ENCODE assay signal across 1 cellular context in the genomic region with DNA sequence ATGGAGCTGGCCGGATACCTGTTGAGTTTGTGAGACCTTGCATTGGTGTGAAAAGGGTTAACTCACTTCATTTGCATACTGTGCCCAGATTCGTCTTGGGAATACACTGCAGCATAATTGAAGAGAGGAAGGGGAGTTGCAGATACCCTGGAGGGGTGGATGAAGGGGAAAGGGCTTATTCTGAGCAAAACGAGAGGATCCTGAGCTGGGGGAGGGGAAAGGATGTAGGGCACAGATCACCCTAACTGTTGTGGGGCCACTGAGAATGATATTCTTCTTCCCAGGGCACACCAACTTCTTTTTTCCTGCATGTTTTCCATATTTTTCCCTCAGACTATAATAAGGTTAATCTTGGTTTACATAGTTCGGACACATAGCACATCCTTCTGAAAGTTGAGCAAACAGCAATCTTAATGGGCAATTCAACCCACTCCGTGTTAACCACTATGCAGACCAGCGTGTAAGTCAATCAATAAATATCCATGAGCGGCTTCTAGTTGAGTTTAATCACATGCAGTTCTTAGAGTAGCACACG.
A peak's percentile ranks its signal among the peaks of the same experiment; 100 is the strongest.
TF ChIP-seq lines count a peak whose summit lies in the region.

No MANE protein-coding gene starts in this region.

TF ChIP-seq in H1, 55 proteins besides CTCF, POLR2A, EP300 and RAD21:
- no peak for TF ChIP-seq JUN (IDR thresholded peaks at IDR 0.05; ENCODE audit: low read depth, low read length)
- no peak for TF ChIP-seq YY1 (IDR thresholded peaks at IDR 0.05; ENCODE audit: low read depth, low read length)
- TF ChIP-seq TBP (IDR thresholded peaks at IDR 0.05; ENCODE audit: low read depth, low read length): peak; percentile 97
- TF ChIP-seq SIRT6 (IDR thresholded peaks at IDR 0.05; ENCODE audit: low read length): no peak
- TF ChIP-seq, protein P1, sequence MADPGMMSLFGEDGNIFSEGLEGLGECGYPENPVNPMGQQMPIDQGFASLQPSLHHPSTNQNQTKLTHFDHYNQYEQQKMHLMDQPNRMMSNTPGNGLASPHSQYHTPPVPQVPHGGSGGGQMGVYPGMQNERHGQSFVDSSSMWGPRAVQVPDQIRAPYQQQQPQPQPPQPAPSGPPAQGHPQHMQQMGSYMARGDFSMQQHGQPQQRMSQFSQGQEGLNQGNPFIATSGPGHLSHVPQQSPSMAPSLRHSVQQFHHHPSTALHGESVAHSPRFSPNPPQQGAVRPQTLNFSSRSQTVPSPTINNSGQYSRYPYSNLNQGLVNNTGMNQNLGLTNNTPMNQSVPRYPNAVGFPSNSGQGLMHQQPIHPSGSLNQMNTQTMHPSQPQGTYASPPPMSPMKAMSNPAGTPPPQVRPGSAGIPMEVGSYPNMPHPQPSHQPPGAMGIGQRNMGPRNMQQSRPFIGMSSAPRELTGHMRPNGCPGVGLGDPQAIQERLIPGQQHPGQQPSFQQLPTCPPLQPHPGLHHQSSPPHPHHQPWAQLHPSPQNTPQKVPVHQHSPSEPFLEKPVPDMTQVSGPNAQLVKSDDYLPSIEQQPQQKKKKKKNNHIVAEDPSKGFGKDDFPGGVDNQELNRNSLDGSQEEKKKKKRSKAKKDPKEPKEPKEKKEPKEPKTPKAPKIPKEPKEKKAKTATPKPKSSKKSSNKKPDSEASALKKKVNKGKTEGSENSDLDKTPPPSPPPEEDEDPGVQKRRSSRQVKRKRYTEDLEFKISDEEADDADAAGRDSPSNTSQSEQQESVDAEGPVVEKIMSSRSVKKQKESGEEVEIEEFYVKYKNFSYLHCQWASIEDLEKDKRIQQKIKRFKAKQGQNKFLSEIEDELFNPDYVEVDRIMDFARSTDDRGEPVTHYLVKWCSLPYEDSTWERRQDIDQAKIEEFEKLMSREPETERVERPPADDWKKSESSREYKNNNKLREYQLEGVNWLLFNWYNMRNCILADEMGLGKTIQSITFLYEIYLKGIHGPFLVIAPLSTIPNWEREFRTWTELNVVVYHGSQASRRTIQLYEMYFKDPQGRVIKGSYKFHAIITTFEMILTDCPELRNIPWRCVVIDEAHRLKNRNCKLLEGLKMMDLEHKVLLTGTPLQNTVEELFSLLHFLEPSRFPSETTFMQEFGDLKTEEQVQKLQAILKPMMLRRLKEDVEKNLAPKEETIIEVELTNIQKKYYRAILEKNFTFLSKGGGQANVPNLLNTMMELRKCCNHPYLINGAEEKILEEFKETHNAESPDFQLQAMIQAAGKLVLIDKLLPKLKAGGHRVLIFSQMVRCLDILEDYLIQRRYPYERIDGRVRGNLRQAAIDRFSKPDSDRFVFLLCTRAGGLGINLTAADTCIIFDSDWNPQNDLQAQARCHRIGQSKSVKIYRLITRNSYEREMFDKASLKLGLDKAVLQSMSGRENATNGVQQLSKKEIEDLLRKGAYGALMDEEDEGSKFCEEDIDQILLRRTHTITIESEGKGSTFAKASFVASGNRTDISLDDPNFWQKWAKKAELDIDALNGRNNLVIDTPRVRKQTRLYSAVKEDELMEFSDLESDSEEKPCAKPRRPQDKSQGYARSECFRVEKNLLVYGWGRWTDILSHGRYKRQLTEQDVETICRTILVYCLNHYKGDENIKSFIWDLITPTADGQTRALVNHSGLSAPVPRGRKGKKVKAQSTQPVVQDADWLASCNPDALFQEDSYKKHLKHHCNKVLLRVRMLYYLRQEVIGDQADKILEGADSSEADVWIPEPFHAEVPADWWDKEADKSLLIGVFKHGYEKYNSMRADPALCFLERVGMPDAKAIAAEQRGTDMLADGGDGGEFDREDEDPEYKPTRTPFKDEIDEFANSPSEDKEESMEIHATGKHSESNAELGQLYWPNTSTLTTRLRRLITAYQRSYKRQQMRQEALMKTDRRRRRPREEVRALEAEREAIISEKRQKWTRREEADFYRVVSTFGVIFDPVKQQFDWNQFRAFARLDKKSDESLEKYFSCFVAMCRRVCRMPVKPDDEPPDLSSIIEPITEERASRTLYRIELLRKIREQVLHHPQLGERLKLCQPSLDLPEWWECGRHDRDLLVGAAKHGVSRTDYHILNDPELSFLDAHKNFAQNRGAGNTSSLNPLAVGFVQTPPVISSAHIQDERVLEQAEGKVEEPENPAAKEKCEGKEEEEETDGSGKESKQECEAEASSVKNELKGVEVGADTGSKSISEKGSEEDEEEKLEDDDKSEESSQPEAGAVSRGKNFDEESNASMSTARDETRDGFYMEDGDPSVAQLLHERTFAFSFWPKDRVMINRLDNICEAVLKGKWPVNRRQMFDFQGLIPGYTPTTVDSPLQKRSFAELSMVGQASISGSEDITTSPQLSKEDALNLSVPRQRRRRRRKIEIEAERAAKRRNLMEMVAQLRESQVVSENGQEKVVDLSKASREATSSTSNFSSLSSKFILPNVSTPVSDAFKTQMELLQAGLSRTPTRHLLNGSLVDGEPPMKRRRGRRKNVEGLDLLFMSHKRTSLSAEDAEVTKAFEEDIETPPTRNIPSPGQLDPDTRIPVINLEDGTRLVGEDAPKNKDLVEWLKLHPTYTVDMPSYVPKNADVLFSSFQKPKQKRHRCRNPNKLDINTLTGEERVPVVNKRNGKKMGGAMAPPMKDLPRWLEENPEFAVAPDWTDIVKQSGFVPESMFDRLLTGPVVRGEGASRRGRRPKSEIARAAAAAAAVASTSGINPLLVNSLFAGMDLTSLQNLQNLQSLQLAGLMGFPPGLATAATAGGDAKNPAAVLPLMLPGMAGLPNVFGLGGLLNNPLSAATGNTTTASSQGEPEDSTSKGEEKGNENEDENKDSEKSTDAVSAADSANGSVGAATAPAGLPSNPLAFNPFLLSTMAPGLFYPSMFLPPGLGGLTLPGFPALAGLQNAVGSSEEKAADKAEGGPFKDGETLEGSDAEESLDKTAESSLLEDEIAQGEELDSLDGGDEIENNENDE (IDR thresholded peaks at IDR 0.05; ENCODE audit: insufficient replicate concordance, low read length): no peak
- 0 out of 2 replicates have a peak, but pooled peaks have one; percentile 59 for TF ChIP-seq SP1 (IDR thresholded peaks at IDR 0.05; ENCODE audit: low read depth, low read length)
- peak; percentile 98 for TF ChIP-seq POLR2AphosphoS5 (IDR thresholded peaks at IDR 0.05; ENCODE audit: low read depth, low read length)
- no peak for TF ChIP-seq RNF2 (IDR thresholded peaks at IDR 0.05; ENCODE audit: borderline replicate concordance, low read depth, low read length, missing control alignments, poor library complexity, severe bottlenecking)
- TF ChIP-seq NANOG (IDR thresholded peaks at IDR 0.05; ENCODE audit: insufficient read depth, low read depth, low read length, poor library complexity, severe bottlenecking): no peak
- peak; percentile 97 for TF ChIP-seq GTF2F1 (IDR thresholded peaks at IDR 0.05; ENCODE audit: borderline replicate concordance, low read depth, low read length)
- TF ChIP-seq, protein P2, sequence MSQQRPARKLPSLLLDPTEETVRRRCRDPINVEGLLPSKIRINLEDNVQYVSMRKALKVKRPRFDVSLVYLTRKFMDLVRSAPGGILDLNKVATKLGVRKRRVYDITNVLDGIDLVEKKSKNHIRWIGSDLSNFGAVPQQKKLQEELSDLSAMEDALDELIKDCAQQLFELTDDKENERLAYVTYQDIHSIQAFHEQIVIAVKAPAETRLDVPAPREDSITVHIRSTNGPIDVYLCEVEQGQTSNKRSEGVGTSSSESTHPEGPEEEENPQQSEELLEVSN (IDR thresholded peaks at IDR 0.05): no peak
- no peak for TF ChIP-seq SUZ12 (IDR thresholded peaks at IDR 0.05; ENCODE audit: low read length)
- TF ChIP-seq SIX5 (IDR thresholded peaks at IDR 0.05; ENCODE audit: low read depth, low read length): 0 out of 2 replicates have a peak, but pooled peaks have one; percentile 7
- 0 out of 2 replicates have a peak, but pooled peaks have one; percentile 38 for TF ChIP-seq POU5F1 (IDR thresholded peaks at IDR 0.05; ENCODE audit: low read depth, low read length)
- TF ChIP-seq CHD1 (IDR thresholded peaks at IDR 0.05; ENCODE audit: low read depth, low read length): no peak
- TF ChIP-seq TAF1 (IDR thresholded peaks at IDR 0.05; ENCODE audit: low read depth, low read length): no peak
- no peak for TF ChIP-seq ASH2L (IDR thresholded peaks at IDR 0.05; ENCODE audit: low read length)
- TF ChIP-seq TAF7 (optimal IDR thresholded peaks at IDR 0.05; ENCODE audit: borderline replicate concordance, low read depth, low read length): peak; percentile 96
- no peak for TF ChIP-seq BCL11A (IDR thresholded peaks at IDR 0.05; ENCODE audit: low read depth in 2 of 2, low read length in 2 of 2)
- TF ChIP-seq RXRA (IDR thresholded peaks at IDR 0.05; ENCODE audit: insufficient read depth, low read depth, low read length): no peak
TF ChIP-seq in H1: peak in this region for 7.
